Comparison of ENCODE assay signal across 1 cellular context in the genomic region with DNA sequence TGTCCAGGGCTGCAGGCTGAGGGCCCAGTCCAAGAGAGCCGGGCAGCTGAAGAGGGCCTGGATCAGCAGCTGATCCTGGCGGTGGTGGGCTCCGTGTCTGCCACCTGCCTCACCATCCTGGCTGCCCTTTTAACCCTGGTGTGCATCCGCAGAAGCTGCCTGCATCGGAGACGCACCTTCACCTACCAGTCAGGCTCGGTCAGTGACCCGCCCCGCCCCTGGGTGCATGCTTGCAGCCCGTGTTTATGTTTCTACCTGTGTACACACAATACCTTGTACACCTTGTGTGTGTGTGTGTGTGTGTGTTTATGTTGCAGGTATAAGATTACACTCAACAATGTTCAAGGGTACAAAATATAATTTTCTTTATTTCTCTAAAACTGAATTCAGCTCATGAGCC.
A peak's percentile ranks its signal among the peaks of the same experiment; 100 is the strongest.
TF ChIP-seq lines count a peak whose summit lies in the region.

No MANE protein-coding gene starts in this region.

TF ChIP-seq in HepG2, 621 proteins besides CTCF, POLR2A, EP300 and RAD21 (continued from another document and continues in another):
- TF ChIP-seq, protein P1, sequence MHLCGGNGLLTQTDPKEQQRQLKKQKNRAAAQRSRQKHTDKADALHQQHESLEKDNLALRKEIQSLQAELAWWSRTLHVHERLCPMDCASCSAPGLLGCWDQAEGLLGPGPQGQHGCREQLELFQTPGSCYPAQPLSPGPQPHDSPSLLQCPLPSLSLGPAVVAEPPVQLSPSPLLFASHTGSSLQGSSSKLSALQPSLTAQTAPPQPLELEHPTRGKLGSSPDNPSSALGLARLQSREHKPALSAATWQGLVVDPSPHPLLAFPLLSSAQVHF (CRISPR knock-in tag; IDR thresholded peaks at IDR 0.05) = no peak
- TF ChIP-seq ZFP1 (CRISPR knock-in tag; IDR thresholded peaks at IDR 0.05) (no peak), RBM39 (IDR thresholded peaks at IDR 0.05; ENCODE audit: low read depth, low read length, poor library complexity, severe bottlenecking) (no peak), SMARCC2 (IDR thresholded peaks at IDR 0.05) (no peak), ASH2L (IDR thresholded peaks at IDR 0.05; ENCODE audit: insufficient read length, low read depth, low read length) (no peak), FOXK1 (CRISPR knock-in tag; IDR thresholded peaks at IDR 0.05; ENCODE audit: borderline replicate concordance, low read depth) (peak; percentile 68; the same call in 1 of the 2 replicates), ZNF747 (CRISPR knock-in tag; IDR thresholded peaks at IDR 0.05; ENCODE audit: borderline replicate concordance) (no peak), MYNN (CRISPR knock-in tag; IDR thresholded peaks at IDR 0.05; ENCODE audit: low read depth) (no peak), NONO (IDR thresholded peaks at IDR 0.05) (no peak), NONO (CRISPR knock-in tag; conservative IDR thresholded peaks at IDR 0.05) (peak; percentile 55; the same call in 1 of the 2 replicates), RBM22 (optimal IDR thresholded peaks at IDR 0.05; ENCODE audit: low read length) (no peak), EED (CRISPR knock-in tag; IDR thresholded peaks at IDR 0.05) (no peak), FIP1L1 (IDR thresholded peaks at IDR 0.05; ENCODE audit: borderline replicate concordance, insufficient read depth, low read depth, low read length) (no peak), RFXANK (CRISPR knock-in tag; IDR thresholded peaks at IDR 0.05) (no peak), CENPT (CRISPR knock-in tag; IDR thresholded peaks at IDR 0.05; ENCODE audit: low read depth) (no peak), YY1 (IDR thresholded peaks at IDR 0.05; ENCODE audit: insufficient read depth, insufficient replicate concordance, low read depth, low read length) (no peak), ZNF761 (CRISPR knock-in tag; conservative IDR thresholded peaks at IDR 0.05) (no peak), ZFYVE20 (CRISPR knock-in tag; IDR thresholded peaks at IDR 0.05; ENCODE audit: borderline replicate concordance, low read depth) (no peak), ZNF225 (CRISPR knock-in tag; IDR thresholded peaks at IDR 0.05) (no peak), ZNF44 (CRISPR knock-in tag; IDR thresholded peaks at IDR 0.05) (no peak), ATM (IDR thresholded peaks at IDR 0.05; ENCODE audit: borderline replicate concordance) (no peak)
- TF ChIP-seq, protein P2, sequence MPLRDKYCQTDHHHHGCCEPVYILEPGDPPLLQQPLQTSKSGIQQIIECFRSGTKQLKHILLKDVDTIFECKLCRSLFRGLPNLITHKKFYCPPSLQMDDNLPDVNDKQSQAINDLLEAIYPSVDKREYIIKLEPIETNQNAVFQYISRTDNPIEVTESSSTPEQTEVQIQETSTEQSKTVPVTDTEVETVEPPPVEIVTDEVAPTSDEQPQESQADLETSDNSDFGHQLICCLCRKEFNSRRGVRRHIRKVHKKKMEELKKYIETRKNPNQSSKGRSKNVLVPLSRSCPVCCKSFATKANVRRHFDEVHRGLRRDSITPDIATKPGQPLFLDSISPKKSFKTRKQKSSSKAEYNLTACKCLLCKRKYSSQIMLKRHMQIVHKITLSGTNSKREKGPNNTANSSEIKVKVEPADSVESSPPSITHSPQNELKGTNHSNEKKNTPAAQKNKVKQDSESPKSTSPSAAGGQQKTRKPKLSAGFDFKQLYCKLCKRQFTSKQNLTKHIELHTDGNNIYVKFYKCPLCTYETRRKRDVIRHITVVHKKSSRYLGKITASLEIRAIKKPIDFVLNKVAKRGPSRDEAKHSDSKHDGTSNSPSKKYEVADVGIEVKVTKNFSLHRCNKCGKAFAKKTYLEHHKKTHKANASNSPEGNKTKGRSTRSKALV (CRISPR knock-in tag; IDR thresholded peaks at IDR 0.05) = no peak
- TF ChIP-seq, protein P3, sequence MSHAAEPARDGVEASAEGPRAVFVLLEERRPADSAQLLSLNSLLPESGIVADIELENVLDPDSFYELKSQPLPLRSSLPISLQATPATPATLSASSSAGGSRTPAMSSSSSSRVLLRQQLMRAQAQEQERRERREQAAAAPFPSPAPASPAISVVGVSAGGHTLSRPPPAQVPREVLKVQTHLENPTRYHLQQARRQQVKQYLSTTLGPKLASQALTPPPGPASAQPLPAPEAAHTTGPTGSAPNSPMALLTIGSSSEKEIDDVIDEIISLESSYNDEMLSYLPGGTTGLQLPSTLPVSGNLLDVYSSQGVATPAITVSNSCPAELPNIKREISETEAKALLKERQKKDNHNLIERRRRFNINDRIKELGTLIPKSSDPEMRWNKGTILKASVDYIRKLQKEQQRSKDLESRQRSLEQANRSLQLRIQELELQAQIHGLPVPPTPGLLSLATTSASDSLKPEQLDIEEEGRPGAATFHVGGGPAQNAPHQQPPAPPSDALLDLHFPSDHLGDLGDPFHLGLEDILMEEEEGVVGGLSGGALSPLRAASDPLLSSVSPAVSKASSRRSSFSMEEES (CRISPR knock-in tag; IDR thresholded peaks at IDR 0.05) = no peak
- TF ChIP-seq, protein P4, sequence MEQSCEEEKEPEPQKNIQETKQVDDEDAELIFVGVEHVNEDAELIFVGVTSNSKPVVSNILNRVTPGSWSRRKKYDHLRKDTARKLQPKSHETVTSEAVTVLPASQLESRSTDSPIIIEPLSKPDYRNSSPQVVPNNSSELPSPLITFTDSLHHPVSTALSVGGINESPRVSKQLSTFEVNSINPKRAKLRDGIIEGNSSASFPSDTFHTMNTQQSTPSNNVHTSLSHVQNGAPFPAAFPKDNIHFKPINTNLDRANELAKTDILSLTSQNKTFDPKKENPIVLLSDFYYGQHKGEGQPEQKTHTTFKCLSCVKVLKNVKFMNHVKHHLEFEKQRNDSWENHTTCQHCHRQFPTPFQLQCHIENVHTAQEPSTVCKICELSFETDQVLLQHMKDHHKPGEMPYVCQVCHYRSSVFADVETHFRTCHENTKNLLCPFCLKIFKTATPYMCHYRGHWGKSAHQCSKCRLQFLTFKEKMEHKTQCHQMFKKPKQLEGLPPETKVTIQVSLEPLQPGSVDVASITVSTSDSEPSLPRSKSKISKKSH (CRISPR knock-in tag; IDR thresholded peaks at IDR 0.05; ENCODE audit: borderline replicate concordance) = no peak
- TF ChIP-seq, protein P5, sequence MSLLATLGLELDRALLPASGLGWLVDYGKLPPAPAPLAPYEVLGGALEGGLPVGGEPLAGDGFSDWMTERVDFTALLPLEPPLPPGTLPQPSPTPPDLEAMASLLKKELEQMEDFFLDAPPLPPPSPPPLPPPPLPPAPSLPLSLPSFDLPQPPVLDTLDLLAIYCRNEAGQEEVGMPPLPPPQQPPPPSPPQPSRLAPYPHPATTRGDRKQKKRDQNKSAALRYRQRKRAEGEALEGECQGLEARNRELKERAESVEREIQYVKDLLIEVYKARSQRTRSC (CRISPR knock-in tag; IDR thresholded peaks at IDR 0.05; ENCODE audit: low read depth) = no peak
- TF ChIP-seq, protein P6, sequence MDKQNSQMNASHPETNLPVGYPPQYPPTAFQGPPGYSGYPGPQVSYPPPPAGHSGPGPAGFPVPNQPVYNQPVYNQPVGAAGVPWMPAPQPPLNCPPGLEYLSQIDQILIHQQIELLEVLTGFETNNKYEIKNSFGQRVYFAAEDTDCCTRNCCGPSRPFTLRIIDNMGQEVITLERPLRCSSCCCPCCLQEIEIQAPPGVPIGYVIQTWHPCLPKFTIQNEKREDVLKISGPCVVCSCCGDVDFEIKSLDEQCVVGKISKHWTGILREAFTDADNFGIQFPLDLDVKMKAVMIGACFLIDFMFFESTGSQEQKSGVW (CRISPR knock-in tag; IDR thresholded peaks at IDR 0.05; ENCODE audit: borderline replicate concordance) = no peak
- TF ChIP-seq, protein P7, sequence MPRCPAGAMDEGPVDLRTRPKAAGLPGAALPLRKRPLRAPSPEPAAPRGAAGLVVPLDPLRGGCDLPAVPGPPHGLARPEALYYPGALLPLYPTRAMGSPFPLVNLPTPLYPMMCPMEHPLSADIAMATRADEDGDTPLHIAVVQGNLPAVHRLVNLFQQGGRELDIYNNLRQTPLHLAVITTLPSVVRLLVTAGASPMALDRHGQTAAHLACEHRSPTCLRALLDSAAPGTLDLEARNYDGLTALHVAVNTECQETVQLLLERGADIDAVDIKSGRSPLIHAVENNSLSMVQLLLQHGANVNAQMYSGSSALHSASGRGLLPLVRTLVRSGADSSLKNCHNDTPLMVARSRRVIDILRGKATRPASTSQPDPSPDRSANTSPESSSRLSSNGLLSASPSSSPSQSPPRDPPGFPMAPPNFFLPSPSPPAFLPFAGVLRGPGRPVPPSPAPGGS (CRISPR knock-in tag; IDR thresholded peaks at IDR 0.05) = no peak
- TF ChIP-seq, protein P8, sequence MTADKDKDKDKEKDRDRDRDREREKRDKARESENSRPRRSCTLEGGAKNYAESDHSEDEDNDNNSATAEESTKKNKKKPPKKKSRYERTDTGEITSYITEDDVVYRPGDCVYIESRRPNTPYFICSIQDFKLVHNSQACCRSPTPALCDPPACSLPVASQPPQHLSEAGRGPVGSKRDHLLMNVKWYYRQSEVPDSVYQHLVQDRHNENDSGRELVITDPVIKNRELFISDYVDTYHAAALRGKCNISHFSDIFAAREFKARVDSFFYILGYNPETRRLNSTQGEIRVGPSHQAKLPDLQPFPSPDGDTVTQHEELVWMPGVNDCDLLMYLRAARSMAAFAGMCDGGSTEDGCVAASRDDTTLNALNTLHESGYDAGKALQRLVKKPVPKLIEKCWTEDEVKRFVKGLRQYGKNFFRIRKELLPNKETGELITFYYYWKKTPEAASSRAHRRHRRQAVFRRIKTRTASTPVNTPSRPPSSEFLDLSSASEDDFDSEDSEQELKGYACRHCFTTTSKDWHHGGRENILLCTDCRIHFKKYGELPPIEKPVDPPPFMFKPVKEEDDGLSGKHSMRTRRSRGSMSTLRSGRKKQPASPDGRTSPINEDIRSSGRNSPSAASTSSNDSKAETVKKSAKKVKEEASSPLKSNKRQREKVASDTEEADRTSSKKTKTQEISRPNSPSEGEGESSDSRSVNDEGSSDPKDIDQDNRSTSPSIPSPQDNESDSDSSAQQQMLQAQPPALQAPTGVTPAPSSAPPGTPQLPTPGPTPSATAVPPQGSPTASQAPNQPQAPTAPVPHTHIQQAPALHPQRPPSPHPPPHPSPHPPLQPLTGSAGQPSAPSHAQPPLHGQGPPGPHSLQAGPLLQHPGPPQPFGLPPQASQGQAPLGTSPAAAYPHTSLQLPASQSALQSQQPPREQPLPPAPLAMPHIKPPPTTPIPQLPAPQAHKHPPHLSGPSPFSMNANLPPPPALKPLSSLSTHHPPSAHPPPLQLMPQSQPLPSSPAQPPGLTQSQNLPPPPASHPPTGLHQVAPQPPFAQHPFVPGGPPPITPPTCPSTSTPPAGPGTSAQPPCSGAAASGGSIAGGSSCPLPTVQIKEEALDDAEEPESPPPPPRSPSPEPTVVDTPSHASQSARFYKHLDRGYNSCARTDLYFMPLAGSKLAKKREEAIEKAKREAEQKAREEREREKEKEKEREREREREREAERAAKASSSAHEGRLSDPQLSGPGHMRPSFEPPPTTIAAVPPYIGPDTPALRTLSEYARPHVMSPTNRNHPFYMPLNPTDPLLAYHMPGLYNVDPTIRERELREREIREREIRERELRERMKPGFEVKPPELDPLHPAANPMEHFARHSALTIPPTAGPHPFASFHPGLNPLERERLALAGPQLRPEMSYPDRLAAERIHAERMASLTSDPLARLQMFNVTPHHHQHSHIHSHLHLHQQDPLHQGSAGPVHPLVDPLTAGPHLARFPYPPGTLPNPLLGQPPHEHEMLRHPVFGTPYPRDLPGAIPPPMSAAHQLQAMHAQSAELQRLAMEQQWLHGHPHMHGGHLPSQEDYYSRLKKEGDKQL (CRISPR knock-in tag; IDR thresholded peaks at IDR 0.05; ENCODE audit: low read depth) = no peak
- TF ChIP-seq, protein P9, sequence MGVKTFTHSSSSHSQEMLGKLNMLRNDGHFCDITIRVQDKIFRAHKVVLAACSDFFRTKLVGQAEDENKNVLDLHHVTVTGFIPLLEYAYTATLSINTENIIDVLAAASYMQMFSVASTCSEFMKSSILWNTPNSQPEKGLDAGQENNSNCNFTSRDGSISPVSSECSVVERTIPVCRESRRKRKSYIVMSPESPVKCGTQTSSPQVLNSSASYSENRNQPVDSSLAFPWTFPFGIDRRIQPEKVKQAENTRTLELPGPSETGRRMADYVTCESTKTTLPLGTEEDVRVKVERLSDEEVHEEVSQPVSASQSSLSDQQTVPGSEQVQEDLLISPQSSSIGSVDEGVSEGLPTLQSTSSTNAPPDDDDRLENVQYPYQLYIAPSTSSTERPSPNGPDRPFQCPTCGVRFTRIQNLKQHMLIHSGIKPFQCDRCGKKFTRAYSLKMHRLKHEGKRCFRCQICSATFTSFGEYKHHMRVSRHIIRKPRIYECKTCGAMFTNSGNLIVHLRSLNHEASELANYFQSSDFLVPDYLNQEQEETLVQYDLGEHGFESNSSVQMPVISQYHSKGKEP (CRISPR knock-in tag; IDR thresholded peaks at IDR 0.05) = no peak
- TF ChIP-seq, protein P10, sequence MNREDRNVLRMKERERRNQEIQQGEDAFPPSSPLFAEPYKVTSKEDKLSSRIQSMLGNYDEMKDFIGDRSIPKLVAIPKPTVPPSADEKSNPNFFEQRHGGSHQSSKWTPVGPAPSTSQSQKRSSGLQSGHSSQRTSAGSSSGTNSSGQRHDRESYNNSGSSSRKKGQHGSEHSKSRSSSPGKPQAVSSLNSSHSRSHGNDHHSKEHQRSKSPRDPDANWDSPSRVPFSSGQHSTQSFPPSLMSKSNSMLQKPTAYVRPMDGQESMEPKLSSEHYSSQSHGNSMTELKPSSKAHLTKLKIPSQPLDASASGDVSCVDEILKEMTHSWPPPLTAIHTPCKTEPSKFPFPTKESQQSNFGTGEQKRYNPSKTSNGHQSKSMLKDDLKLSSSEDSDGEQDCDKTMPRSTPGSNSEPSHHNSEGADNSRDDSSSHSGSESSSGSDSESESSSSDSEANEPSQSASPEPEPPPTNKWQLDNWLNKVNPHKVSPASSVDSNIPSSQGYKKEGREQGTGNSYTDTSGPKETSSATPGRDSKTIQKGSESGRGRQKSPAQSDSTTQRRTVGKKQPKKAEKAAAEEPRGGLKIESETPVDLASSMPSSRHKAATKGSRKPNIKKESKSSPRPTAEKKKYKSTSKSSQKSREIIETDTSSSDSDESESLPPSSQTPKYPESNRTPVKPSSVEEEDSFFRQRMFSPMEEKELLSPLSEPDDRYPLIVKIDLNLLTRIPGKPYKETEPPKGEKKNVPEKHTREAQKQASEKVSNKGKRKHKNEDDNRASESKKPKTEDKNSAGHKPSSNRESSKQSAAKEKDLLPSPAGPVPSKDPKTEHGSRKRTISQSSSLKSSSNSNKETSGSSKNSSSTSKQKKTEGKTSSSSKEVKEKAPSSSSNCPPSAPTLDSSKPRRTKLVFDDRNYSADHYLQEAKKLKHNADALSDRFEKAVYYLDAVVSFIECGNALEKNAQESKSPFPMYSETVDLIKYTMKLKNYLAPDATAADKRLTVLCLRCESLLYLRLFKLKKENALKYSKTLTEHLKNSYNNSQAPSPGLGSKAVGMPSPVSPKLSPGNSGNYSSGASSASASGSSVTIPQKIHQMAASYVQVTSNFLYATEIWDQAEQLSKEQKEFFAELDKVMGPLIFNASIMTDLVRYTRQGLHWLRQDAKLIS (CRISPR knock-in tag; IDR thresholded peaks at IDR 0.05) = no peak
